ENCODE assay signal across 8 cellular contexts in genomic region chr4:152485726-152486276, GRCh38. TPM values are rescaled to one million over a fixed set of nuclear protein-coding genes. Genes with fewer than 3 reads are reported as not detected.
DNase-seq lines count a peak whose midpoint lies in the region; ATAC-seq and TF ChIP-seq lines count a peak whose summit lies in the region.

No MANE protein-coding gene starts in this region.

- H3K4me3 ChIP-seq in cardiac fibroblast (replicated peaks in 1 of 2; ENCODE audit: low read depth in 2 of 2, low read length in 2 of 2) (peak overlapping the region in 1 of 2 donors; percentile 35), smooth muscle cell (peak overlapping the region; percentile 39)

- peaks cover 4% of the 10 kb centered on the region for H3F3A ChIP-seq in smooth muscle cell (ENCODE audit: low read depth)

- no peak for TF ChIP-seq CTCF in GM13977 (IDR thresholded peaks at IDR 0.05; ENCODE audit: extremely low read depth, insufficient read depth, missing control alignments)
- TF ChIP-seq CTCF in cardiac fibroblast (IDR thresholded peaks at IDR 0.05; ENCODE audit: low read depth, low read length) = no peak
- no peak for TF ChIP-seq CTCF in smooth muscle cell (IDR thresholded peaks at IDR 0.05; ENCODE audit: borderline replicate concordance, insufficient read depth, poor library complexity, severe bottlenecking)
- no peak for TF ChIP-seq CTCF in RWPE1 (conservative IDR thresholded peaks at IDR 0.05; ENCODE audit: low read depth)

- H3K79me2 ChIP-seq in smooth muscle cell (ENCODE audit: low read depth) = peaks cover 74% of the 10 kb centered on the region

- H3K4me1 ChIP-seq in smooth muscle cell (ENCODE audit: low read depth) = peaks cover 8% of the 10 kb centered on the region

- peak overlapping the region; percentile 93 for H3K27ac ChIP-seq in smooth muscle cell (ENCODE audit: low read depth)
- H3K27ac ChIP-seq in RWPE1 = no peak overlapping the region

- DNase-seq in GM13977 (ENCODE audit: low spot score) (peak; percentile 18), HS-27A (ENCODE audit: low read depth) (peak; percentile 52), cardiac fibroblast (ENCODE audit: low read depth in 2 of 2) (peak; percentile 85 to 91), smooth muscle cell (lab: John Stamatoyannopoulos, UW; ENCODE audit: unreplicated experiment) (no peak), NCI-H82 treated with DMSO at 0.1 percent for 48 hours (lab: John Stamatoyannopoulos, UW; ENCODE audit: unreplicated experiment) (no peak), sciatic nerve (ENCODE audit: low spot score) (no peak), RWPE1 (ENCODE audit: low spot score) (no peak)

- no peak overlapping the region for H2AFZ ChIP-seq in smooth muscle cell (ENCODE audit: low read depth)

- no peaks in the 10 kb centered on the region for H3K36me3 ChIP-seq in smooth muscle cell (ENCODE audit: low read depth)

- intact Hi-C loops in sciatic nerve (cut with DNase I) = no loop called here

- peak overlapping the region; percentile 67 for H3K9ac ChIP-seq in smooth muscle cell (ENCODE audit: low read depth)

- 19% methylated on average over 6 of the region's 6 CpGs for WGBS in smooth muscle cell (ENCODE audit: low lambda C conversion rate)

- CTCF ChIA-PET in RWPE1 (lab: Yijun Ruan, JAX) = no interaction called here

- H3K4me2 ChIP-seq in smooth muscle cell = peak overlapping the region; percentile 76

- ATAC-seq in GM21526 (IDR thresholded peaks at IDR 0.05; ENCODE audit: low FRiP score, unreplicated experiment) = peak; percentile 96
- no peak for ATAC-seq in sciatic nerve

- H4K20me1 ChIP-seq in smooth muscle cell (ENCODE audit: low read depth) = peaks cover 15% of the 10 kb centered on the region

- no peaks in the 10 kb centered on the region for H3K9me3 ChIP-seq in smooth muscle cell (replicated peaks; ENCODE audit: low read depth)

- in situ Hi-C loops in GM13977 (cut with MboI; ENCODE audit: low pct_unique_long_range_greater_than_20kb, low sequenced_read_pairs, unreplicated experiment) = no loop called here

- no peaks in the 10 kb centered on the region for H3K27me3 ChIP-seq in smooth muscle cell (ENCODE audit: low read depth)

- POLR2A ChIA-PET in RWPE1 (lab: Yijun Ruan, JAX; ENCODE audit: low non-redundant PET) = no interaction called here

RNA-seq across cellular contexts. Expression of gene FBXW7, which starts 50.1 kb away (rescaled TPM):
- 31.6 and 51.3 TPM in 2 replicates for total RNA-seq in smooth muscle cell
- polyA plus RNA-seq in smooth muscle cell = 16.4 and 21.6 TPM in 2 replicates
- total RNA-seq in sciatic nerve = 85.0 TPM

Comparison
In these comparisons a context has a peak if more than half of its experiments do, and no peak if none do; other contexts are left out.
1. DNase-seq: peak in GM13977 (single experiment), HS-27A (single experiment) and cardiac fibroblast (2 of 2); none in smooth muscle cell (single experiment), NCI-H82 treated with DMSO at 0.1 percent for 48 hours (single experiment), sciatic nerve (single experiment) and RWPE1 (single experiment).